15 cellular contexts compared by ENCODE assay signal in the genomic region with DNA sequence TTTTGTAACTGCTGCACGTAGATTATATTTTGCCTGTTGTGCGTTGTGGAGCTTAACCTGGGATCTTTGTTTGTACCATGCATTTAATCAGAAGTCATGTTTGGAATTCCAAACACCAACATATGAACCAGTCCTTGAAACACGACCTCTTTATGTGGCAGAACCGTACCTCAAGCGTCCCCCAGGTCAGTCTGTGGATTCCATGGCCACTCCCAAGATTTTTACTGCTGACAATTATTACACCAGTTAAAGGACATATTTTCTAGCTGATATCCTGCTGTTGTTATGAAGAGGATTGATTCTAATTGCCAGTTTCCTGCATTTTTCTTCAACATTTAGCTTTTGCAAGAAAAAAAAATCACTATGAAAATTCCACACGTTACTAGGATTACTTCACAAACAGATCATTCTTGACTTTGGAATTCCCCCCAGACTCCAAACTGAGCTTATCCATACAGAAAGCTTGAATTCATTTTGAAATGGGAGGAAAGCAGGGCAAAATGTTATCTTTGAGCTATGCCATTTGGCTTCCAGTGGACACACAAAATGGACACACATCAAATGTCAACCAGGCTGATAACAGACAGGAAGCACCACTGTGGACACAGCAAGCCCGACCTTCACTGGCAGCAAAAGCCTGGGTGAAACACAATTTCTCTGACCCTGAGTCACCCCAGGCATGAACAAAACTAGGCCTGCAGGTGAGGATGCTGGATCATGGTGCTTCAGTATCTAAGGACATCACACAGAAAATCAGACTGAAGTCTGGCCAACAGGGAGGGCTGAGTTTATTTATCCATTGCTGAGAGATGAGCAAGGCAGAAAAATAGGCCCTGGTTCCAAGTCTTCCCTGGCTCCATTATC.
DNase-seq lines count a peak whose midpoint lies in the region; ATAC-seq and TF ChIP-seq lines count a peak whose summit lies in the region.
"Had no signal": no experiment of that assay in that cellular context is flagged by ENCODE, and none has a peak within 500 bp of the region (broad histone marks: within the 10 kb centered on the region; RNA-seq: fewer than 3 reads in every experiment).

No MANE protein-coding gene starts in this region.

- BruUV-seq in Caco-2 (replicated peaks; lab: Mats Ljungman, UMichigan) = no TSS peak

- H3K9me3 ChIP-seq in Caco-2 (no peaks in the 10 kb centered on the region), SK-N-MC (ENCODE audit: low read depth, low read length) (no peaks in the 10 kb centered on the region), cardiac muscle cell (ENCODE audit: low read depth) (no peaks in the 10 kb centered on the region)

- H3K27me3 ChIP-seq in Caco-2 (replicated peaks; ENCODE audit: control insufficient read depth, insufficient read depth, low read length) (no peaks in the 10 kb centered on the region), cardiac muscle cell (no peaks in the 10 kb centered on the region)

- peak overlapping the region; percentile 52 for H3K27ac ChIP-seq in SK-N-MC
- peak overlapping the region; percentile 84 for H3K27ac ChIP-seq in cardiac muscle cell

- ATAC-seq in omental fat pad (ENCODE audit: low FRiP score) (peak; percentile 77), HG03108 (IDR thresholded peaks at IDR 0.05; ENCODE audit: unreplicated experiment) (no peak), GM21447 (IDR thresholded peaks at IDR 0.05; ENCODE audit: unreplicated experiment) (no peak)
- ATAC-seq: natural killer cell treated with Interleukin-12 subunit alpha and Interleukin-12 subunit beta and Interleukin-15 and Interleukin-18, amount 100 ng/mL, for 72 hours; stimulated activated naive CD8-positive, alpha-beta T cell treated with anti-CD3 and anti-CD28 coated beads, Interleukin-15, amount 100 ng/mL, for 72 hours had no signal

- in situ Hi-C loops in KBM-7 (cut with MboI; ENCODE audit: low pct_unique_long_range_greater_than_20kb, low sequenced_read_pairs) = no loop called here

- H3K27ac Mint-ChIP-seq in Caco-2 (ENCODE audit: unreplicated experiment) = peak overlapping the region; percentile 74
- H3K27ac Mint-ChIP-seq: activated CD4-positive, alpha-beta T cell treated with anti-CD3 and anti-CD28 coated beads, Interleukin-2, amount 10 ng/mL, durations not matched to agents 7 days and 5 days; natural killer cell treated with Interleukin-12 subunit alpha and Interleukin-12 subunit beta and Interleukin-15 and Interleukin-18, amount 100 ng/mL, for 72 hours; stimulated activated naive CD8-positive, alpha-beta T cell treated with anti-CD3 and anti-CD28 coated beads, Interleukin-15, amount 100 ng/mL, for 72 hours had no signal

- H3K4me3 ChIP-seq in Caco-2 (ENCODE audit: low read depth, low read length) = no peak overlapping the region
- H3K4me3 ChIP-seq in SK-N-MC = peak overlapping the region; percentile 59
- no peak overlapping the region for H3K4me3 ChIP-seq in cardiac muscle cell
- H3K4me3 ChIP-seq: GM12878 had no signal

- DNase-seq in Caco-2 = peak; percentile 58 to 86
- DNase-seq in SK-N-MC (ENCODE audit: low read depth, low spot score) = no peak
- peak in 1 of 2 donors; percentile 77 for DNase-seq in cardiac muscle cell (ENCODE audit: low read depth in 1 of 2, low spot score in 1 of 2)
- DNase-seq in omental fat pad (ENCODE audit: low spot score) = no peak
- DNase-seq in NCI-H526 (lab: John Stamatoyannopoulos, UW) = no peak
- DNase-seq in KBM-7 = no peak
- DNase-seq: activated CD4-positive, alpha-beta T cell treated with anti-CD3 and anti-CD28 coated beads, Interleukin-2, amount 10 ng/mL, durations not matched to agents 7 days and 5 days; activated gamma-delta T cell treated with Interleukin-2 at 50 U/mL for 16 hours; NCI-H69; stimulated activated CD4-positive, alpha-beta T cell treated with anti-CD3 and anti-CD28 coated beads, Interleukin-4, amount 100 ng/mL, for 1 hour; stimulated activated naive CD8-positive, alpha-beta T cell treated with anti-CD3 and anti-CD28 coated beads, Interleukin-15, amount 100 ng/mL, for 72 hours had no signal

- H3K36me3 Mint-ChIP-seq in Caco-2 (ENCODE audit: insufficient read depth, unreplicated experiment) = peaks cover 9% of the 10 kb centered on the region
- H3K36me3 Mint-ChIP-seq: natural killer cell treated with Interleukin-12 subunit alpha and Interleukin-12 subunit beta and Interleukin-15 and Interleukin-18, amount 100 ng/mL, for 72 hours had no signal

- TF ChIP-seq CTCF in Caco-2 (IDR thresholded peaks at IDR 0.05; ENCODE audit: insufficient read depth in 1 of 2, low read depth in 1 of 2, low read length in 1 of 2, severe bottlenecking in 1 of 2, unreplicated experiment in 1 of 2) (no peak), cardiac muscle cell (IDR thresholded peaks at IDR 0.05; ENCODE audit: low read depth, low read length) (no peak), omental fat pad (IDR thresholded peaks at IDR 0.05) (no peak)

- POLR2A ChIA-PET in Caco-2 (lab: Charles Lee) = no interaction called here

- CTCF ChIA-PET in Caco-2 (lab: Charles Lee) = interaction anchor here (1.0 to 1.7 kb wide), 2 partner anchors 12 to 50 kb away, joined by 3 to 13 read pairs; no protein-coding TSS in a partner anchor

- H3K36me3 ChIP-seq in Caco-2 (ENCODE audit: control insufficient read depth, insufficient read depth, low read length) (no peaks in the 10 kb centered on the region), SK-N-MC (ENCODE audit: insufficient read depth, low read length) (no peaks in the 10 kb centered on the region), cardiac muscle cell (no peaks in the 10 kb centered on the region)

- no peaks in the 10 kb centered on the region for H3K27me3 Mint-ChIP-seq in Caco-2 (ENCODE audit: insufficient read depth, unreplicated experiment)
- H3K27me3 Mint-ChIP-seq: activated CD4-positive, alpha-beta T cell treated with anti-CD3 and anti-CD28 coated beads, Interleukin-2, amount 10 ng/mL, durations not matched to agents 7 days and 5 days had no signal

- intact Hi-C loops in Caco-2 (cut with micrococcal nuclease; ENCODE audit: unreplicated experiment) = loop anchor here (2.0 to 5.0 kb wide), 3 partner anchors 369 to 784 kb away; partner anchors contain the start of gene MKKS

- peak overlapping the region; percentile 36 for H3K4me3 Mint-ChIP-seq in Caco-2 (ENCODE audit: unreplicated experiment)
- H3K4me3 Mint-ChIP-seq: activated CD4-positive, alpha-beta T cell treated with anti-CD3 and anti-CD28 coated beads, Interleukin-2, amount 10 ng/mL, durations not matched to agents 7 days and 5 days; natural killer cell treated with Interleukin-12 subunit alpha and Interleukin-12 subunit beta and Interleukin-15 and Interleukin-18, amount 100 ng/mL, for 72 hours; stimulated activated naive CD8-positive, alpha-beta T cell treated with anti-CD3 and anti-CD28 coated beads, Interleukin-15, amount 100 ng/mL, for 72 hours had no signal

- H3K4me1 ChIP-seq in Caco-2 (peaks cover 53% of the 10 kb centered on the region), cardiac muscle cell (ENCODE audit: low read depth) (peaks cover 74% of the 10 kb centered on the region)

- H3K9ac ChIP-seq in SK-N-MC (ENCODE audit: insufficient read length) = no peak overlapping the region

- peaks cover 38% of the 10 kb centered on the region for H3K4me1 Mint-ChIP-seq in Caco-2 (ENCODE audit: low read depth, unreplicated experiment)
- H3K4me1 Mint-ChIP-seq: activated CD4-positive, alpha-beta T cell treated with anti-CD3 and anti-CD28 coated beads, Interleukin-2, amount 10 ng/mL, durations not matched to agents 7 days and 5 days; stimulated activated naive CD8-positive, alpha-beta T cell treated with anti-CD3 and anti-CD28 coated beads, Interleukin-15, amount 100 ng/mL, for 72 hours had no signal

- peaks cover 9% of the 10 kb centered on the region for H3K9me3 Mint-ChIP-seq in Caco-2 (ENCODE audit: unreplicated experiment)
- H3K9me3 Mint-ChIP-seq: activated CD4-positive, alpha-beta T cell treated with anti-CD3 and anti-CD28 coated beads, Interleukin-2, amount 10 ng/mL, durations not matched to agents 7 days and 5 days; natural killer cell treated with Interleukin-12 subunit alpha and Interleukin-12 subunit beta and Interleukin-15 and Interleukin-18, amount 100 ng/mL, for 72 hours; stimulated activated naive CD8-positive, alpha-beta T cell treated with anti-CD3 and anti-CD28 coated beads, Interleukin-15, amount 100 ng/mL, for 72 hours had no signal

Comparison
In these comparisons a context has a peak if more than half of its experiments do, and no peak if none do; other contexts are left out.
1. DNase-seq: peak in Caco-2 (2 of 2); none in SK-N-MC (single experiment), omental fat pad (single experiment), NCI-H526 (0 of 2) and KBM-7 (single experiment).